Comparison of ENCODE assay signal across 8 cellular contexts in genomic region chr4:88054909-88055308, GRCh38. TPM values are rescaled to one million over a fixed set of nuclear protein-coding genes. Genes with fewer than 3 reads are reported as not detected.
DNase-seq lines count a peak whose midpoint lies in the region; ATAC-seq and TF ChIP-seq lines count a peak whose summit lies in the region.

No MANE protein-coding gene starts in this region.

- peaks cover 22% of the 10 kb centered on the region for H3K36me3 Mint-ChIP-seq in chondrocyte (ENCODE audit: low read depth)

- no peaks in the 10 kb centered on the region for H3K27me3 Mint-ChIP-seq in chondrocyte (ENCODE audit: low read depth)

- ATAC-seq in GM18519 (IDR thresholded peaks at IDR 0.05; ENCODE audit: low FRiP score, unreplicated experiment) (peak; percentile 62), GM19455 (IDR thresholded peaks at IDR 0.05; ENCODE audit: unreplicated experiment) (no peak)

- no peak overlapping the region for H3K27ac Mint-ChIP-seq in chondrocyte (ENCODE audit: unreplicated experiment)

- TF ChIP-seq CTCF in chondrocyte (IDR thresholded peaks at IDR 0.05): peak; percentile 66

- no peaks in the 10 kb centered on the region for H3K4me1 Mint-ChIP-seq in chondrocyte (ENCODE audit: low read depth)

- peak; percentile 36 for DNase-seq in AG08396 (ENCODE audit: low spot score)
- DNase-seq in NCI-H1694 (lab: John Stamatoyannopoulos, UW): peak; percentile 21
- no peak for DNase-seq in chondrocyte (ENCODE audit: low spot score)
- peak; percentile 63 for DNase-seq in mucosa of gallbladder (ENCODE audit: low spot score)
- no peak for DNase-seq in stimulated activated CD4-positive, alpha-beta T cell treated with anti-CD3 and anti-CD28 coated beads, Interleukin-2, amount 100 ng/mL, for 48 hours
- DNase-seq in stimulated activated CD4-positive, alpha-beta T cell treated with anti-CD3 and anti-CD28 coated beads, Interleukin-12 subunit alpha, Interleukin-12 subunit beta, amount 100 ng/mL, for 4 hours: no peak

- H3K9me3 Mint-ChIP-seq in chondrocyte (ENCODE audit: low read depth): no peaks in the 10 kb centered on the region

- no peak overlapping the region for H3K4me3 Mint-ChIP-seq in chondrocyte (ENCODE audit: unreplicated experiment)

RNA-seq across cellular contexts. Expression of gene PKD2, which starts 47.5 kb away (rescaled TPM):
- 69.7 to 71.7 TPM (median 69.8 TPM) in 3 replicates for total RNA-seq in chondrocyte
- 38.4 TPM for total RNA-seq in mucosa of gallbladder

Comparison
In these comparisons a context has a peak if more than half of its experiments do, and no peak if none do; other contexts are left out.
1. DNase-seq: peak in AG08396 (single experiment), NCI-H1694 (single experiment) and mucosa of gallbladder (single experiment); none in chondrocyte (single experiment), stimulated activated CD4-positive, alpha-beta T cell treated with anti-CD3 and anti-CD28 coated beads, Interleukin-2, amount 100 ng/mL, for 48 hours (0 of 2) and stimulated activated CD4-positive, alpha-beta T cell treated with anti-CD3 and anti-CD28 coated beads, Interleukin-12 subunit alpha, Interleukin-12 subunit beta, amount 100 ng/mL, for 4 hours (single experiment).